In genomic region chr14:94485944-94486841, GRCh38 we compare ENCODE assay signal across 8 cellular contexts. TPM values are rescaled to one million over a fixed set of nuclear protein-coding genes. Genes with fewer than 3 reads are reported as not detected.
DNase-seq lines count a peak whose midpoint lies in the region; ATAC-seq and TF ChIP-seq lines count a peak whose summit lies in the region.

No MANE protein-coding gene starts in this region.

- CTCF ChIA-PET in Caco-2 (lab: Charles Lee) = interaction anchor here (0.6 to 2.8 kb wide), 21 partner anchors 11 to 354 kb away, joined by 3 to 98 read pairs (median 5); partner anchors contain the start of genes SERPINA1 and SERPINA10

- TF ChIP-seq POLR2A in thyroid gland (IDR thresholded peaks at IDR 0.05) = no peak

- H3K27me3 Mint-ChIP-seq in Caco-2 (ENCODE audit: insufficient read depth, unreplicated experiment) (peaks cover 4% of the 10 kb centered on the region), natural killer cell (ENCODE audit: low read depth in 2 of 2) (peaks cover 12 to 16% of the 10 kb centered on the region in 2 donors)

- no peaks in the 10 kb centered on the region for H3K36me3 ChIP-seq in Caco-2 (ENCODE audit: control insufficient read depth, insufficient read depth, low read length)
- H3K36me3 ChIP-seq in GM23248 (ENCODE audit: low read depth) = no peaks in the 10 kb centered on the region
- H3K36me3 ChIP-seq in thyroid gland = no peaks in the 10 kb centered on the region

- H3K4me3 Mint-ChIP-seq in Caco-2 (ENCODE audit: unreplicated experiment) (no peak overlapping the region), natural killer cell (no peak overlapping the region)

- no peaks in the 10 kb centered on the region for H3K79me2 ChIP-seq in GM23248 (ENCODE audit: insufficient read depth)

- H3K4me2 ChIP-seq in GM23248 (ENCODE audit: unreplicated experiment) = peak overlapping the region; percentile 41

- H3K4me1 ChIP-seq in Caco-2 (no peaks in the 10 kb centered on the region), GM23248 (ENCODE audit: insufficient read depth) (peaks cover 8% of the 10 kb centered on the region), thyroid gland (peaks cover 0 to 4% of the 10 kb centered on the region in 2 donors)

- intact Hi-C loops in Caco-2 (cut with micrococcal nuclease; ENCODE audit: unreplicated experiment) (loop anchor here (1.0 to 10.0 kb wide), 3 partner anchors 52 to 351 kb away; no protein-coding TSS in a partner anchor), natural killer cell (cut with micrococcal nuclease) (no loop called here), thyroid gland (cut with DNase I) (loop anchor here (5.0 kb wide), 1 partner anchor 134 kb away; no protein-coding TSS in a partner anchor)

- in situ Hi-C loops in GM23248 (cut with MboI) = no loop called here

- WGBS in GM23248 (ENCODE audit: low coverage in 1 of 2, low lambda C conversion rate in 2 of 2, missing lambda C conversion rate in 2 of 2), 2 experiments = 15 to 18% methylated on average over 26 of the region's 26 CpGs
- 17 to 19% methylated on average over 22 to 26 of the region's 26 CpGs for WGBS in thyroid gland, 2 donors

- no peaks in the 10 kb centered on the region for H3K4me1 Mint-ChIP-seq in Caco-2 (ENCODE audit: low read depth, unreplicated experiment)
- no peaks in the 10 kb centered on the region for H3K4me1 Mint-ChIP-seq in natural killer cell

- BruUV-seq in Caco-2 (replicated peaks; lab: Mats Ljungman, UMichigan) = no TSS peak

- H2AFZ ChIP-seq in GM23248 = peak overlapping the region; percentile 59; the same call in 1 of the 2 replicates

- no peak overlapping the region for H3K27ac Mint-ChIP-seq in Caco-2 (ENCODE audit: unreplicated experiment)
- H3K27ac Mint-ChIP-seq in natural killer cell = no peak overlapping the region

- H3K36me3 Mint-ChIP-seq in Caco-2 (ENCODE audit: insufficient read depth, unreplicated experiment) (no peaks in the 10 kb centered on the region), natural killer cell (no peaks in the 10 kb centered on the region)

- H4K20me1 ChIP-seq in GM23248 (ENCODE audit: insufficient read depth) = no peaks in the 10 kb centered on the region

- no peak overlapping the region for H3K9ac ChIP-seq in GM23248

- no peaks in the 10 kb centered on the region for H3K9me2 ChIP-seq in GM23248 (ENCODE audit: insufficient read depth)

- DNase-seq in Caco-2 (peak; percentile 54 to 75), GM23248 (peak; percentile 75), NCI-H526 treated with DMSO at 0.1 percent for 48 hours (lab: John Stamatoyannopoulos, UW) (peak; percentile 40), activated T-cell treated with anti-CD3 and anti-CD28 coated beads for 48 hours (ENCODE audit: low read depth) (peak; percentile 36), fibroblast of peridontal ligament (ENCODE audit: extremely low read depth) (peak; percentile 60), natural killer cell (peak; percentile 31), thyroid gland (peak; percentile 34 to 42)

- TF ChIP-seq CTCF in Caco-2 (IDR thresholded peaks at IDR 0.05; ENCODE audit: insufficient read depth in 1 of 2, low read depth in 1 of 2, low read length in 1 of 2, severe bottlenecking in 1 of 2, unreplicated experiment in 1 of 2) = peak; percentile 95 to 98
- TF ChIP-seq CTCF in natural killer cell (IDR thresholded peaks at IDR 0.05) = peak; percentile 94
- TF ChIP-seq CTCF in thyroid gland (IDR thresholded peaks at IDR 0.05) = peak; percentile 85 to 99 (median 94)

- POLR2A ChIA-PET in Caco-2 (lab: Charles Lee) = interaction anchor here (1.1 kb wide), 1 partner anchor 52 kb away, joined by 5 read pairs; no protein-coding TSS in a partner anchor

- H3K9me3 ChIP-seq in Caco-2 (no peaks in the 10 kb centered on the region), GM23248 (ENCODE audit: low read depth) (no peaks in the 10 kb centered on the region), thyroid gland (no peaks in the 10 kb centered on the region)

- no peak overlapping the region for H3K27ac ChIP-seq in GM23248
- H3K27ac ChIP-seq in thyroid gland = no peak overlapping the region

- H3F3A ChIP-seq in GM23248 (ENCODE audit: insufficient read depth) = peaks cover 5% of the 10 kb centered on the region; the same call in 1 of the 2 replicates

- no peaks in the 10 kb centered on the region for H3K27me3 ChIP-seq in Caco-2 (replicated peaks; ENCODE audit: control insufficient read depth, insufficient read depth, low read length)
- H3K27me3 ChIP-seq in GM23248 (replicated peaks; ENCODE audit: insufficient read depth) = peaks cover 17% of the 10 kb centered on the region
- no peaks in the 10 kb centered on the region for H3K27me3 ChIP-seq in thyroid gland

- peak overlapping the region; percentile 24; the same call in 1 of the 2 replicates for H3K4me3 ChIP-seq in Caco-2 (ENCODE audit: low read depth, low read length)
- no peak overlapping the region for H3K4me3 ChIP-seq in GM23248
- no peak overlapping the region for H3K4me3 ChIP-seq in thyroid gland (replicated peaks in 1 of 3)

- H3K9me3 Mint-ChIP-seq in Caco-2 (ENCODE audit: unreplicated experiment) = no peaks in the 10 kb centered on the region
- H3K9me3 Mint-ChIP-seq in natural killer cell = no peaks in the 10 kb centered on the region

- ATAC-seq in natural killer cell (peak in 2 of 3 donors; percentile 68 to 78), GM18870 (IDR thresholded peaks at IDR 0.05; ENCODE audit: unreplicated experiment) (no peak)

RNA-seq across cellular contexts. Expression of gene SERPINA9, which starts 10.2 kb away (rescaled TPM):
- total RNA-seq in Caco-2 (2022) (not detected in 2 replicates), natural killer cell (not detected), thyroid gland (not detected)
- not detected in 2 replicates for total RNA-seq in GM23248 (2014; rRNA removed; shearing (Covaris generic))
- polyA plus RNA-seq in GM23248 (2016; fragmentation: Nextera tagmentation; extraction: Ambion mirVana) = 0.14 and 0.31 TPM in 2 replicates

RNA-seq across cellular contexts. Expression of gene SERPINA12, which starts 23.1 kb away (rescaled TPM):
- total RNA-seq in Caco-2 (2022) = not detected in 2 replicates
- total RNA-seq in GM23248 (2014; rRNA removed; shearing (Covaris generic)) = not detected in 2 replicates
- not detected in 2 replicates for polyA plus RNA-seq in GM23248 (2016; fragmentation: Nextera tagmentation; extraction: Ambion mirVana)
- not detected for total RNA-seq in natural killer cell
- not detected for total RNA-seq in thyroid gland

RNA-seq across cellular contexts. Expression of gene SERPINA11, which starts 33.6 kb away (rescaled TPM):
- total RNA-seq in Caco-2 (2022) (0.35 and 0.54 TPM in 2 replicates), natural killer cell (not detected), thyroid gland (not detected)
- not detected in 2 replicates for total RNA-seq in GM23248 (2014; rRNA removed; shearing (Covaris generic))
- polyA plus RNA-seq in GM23248 (2016; fragmentation: Nextera tagmentation; extraction: Ambion mirVana) = not detected in 2 replicates
